23 cellular contexts compared by ENCODE assay signal in the genomic region with DNA sequence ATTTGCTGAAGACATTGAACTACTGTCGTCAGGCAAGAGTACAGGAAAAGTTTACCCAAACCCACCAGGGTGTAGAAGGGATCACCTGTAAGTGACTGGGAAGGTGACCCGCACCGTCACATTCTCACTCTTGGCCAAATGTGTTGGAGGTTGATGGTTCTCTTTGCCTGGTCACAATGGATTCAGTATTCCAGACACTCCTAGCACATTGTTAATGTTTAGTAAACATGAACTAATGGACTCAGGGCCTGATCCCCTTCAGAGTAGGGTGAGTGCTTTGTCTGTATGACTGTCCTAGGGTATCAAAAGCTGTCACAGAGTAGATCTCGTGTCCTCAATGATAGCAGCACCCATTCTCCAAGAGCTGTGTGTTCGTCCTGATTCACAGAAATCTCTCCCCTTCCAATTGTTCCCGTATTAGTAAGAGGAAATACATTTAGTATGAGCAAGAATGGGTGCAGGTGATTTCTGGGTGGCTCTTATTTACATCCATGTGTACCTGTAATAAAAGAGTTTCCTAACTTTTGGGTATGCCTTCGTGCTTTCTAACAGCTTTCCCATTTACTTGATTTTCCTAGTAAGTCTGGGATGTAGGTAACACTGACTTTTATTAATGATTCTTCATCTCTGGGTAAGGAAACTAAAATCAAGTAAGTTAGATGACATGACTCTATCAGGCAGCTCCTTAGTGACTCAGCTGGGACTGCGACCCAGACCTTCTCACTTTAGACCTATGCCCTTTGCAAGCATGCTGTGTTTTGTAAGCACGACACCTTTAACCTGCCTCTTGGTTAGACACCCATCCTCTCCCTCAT. TPM values are rescaled to one million over a fixed set of nuclear protein-coding genes. Genes with fewer than 3 reads are reported as not detected.
DNase-seq lines count a peak whose midpoint lies in the region; TF ChIP-seq lines count a peak whose summit lies in the region.
"Had no signal": no experiment of that assay in that cellular context is flagged by ENCODE, and none has a peak within 500 bp of the region (broad histone marks: within the 10 kb centered on the region; RNA-seq: fewer than 3 reads in every experiment).

No MANE protein-coding gene starts in this region.

- no peak for DNase-seq in Karpas-422
- DNase-seq in islet precursor cell: peak; percentile 33
- DNase-seq in HUDEP-2 (lab: John Stamatoyannopoulos, UW; ENCODE audit: unreplicated experiment in 76 of 76): no peak
- no peak for DNase-seq in stomach
- no peak for DNase-seq in GM10266 (ENCODE audit: extremely low spot score)
- DNase-seq: activated CD4-positive, alpha-beta T cell treated with anti-CD3 and anti-CD28 coated beads for 48 hours; activated naive CD8-positive, alpha-beta T cell treated with anti-CD3 and anti-CD28 coated beads, Interleukin-2, amount 50 U/mL, for 24 hours; AML-193; COR-L47; foreskin melanocyte; HCEC 1CT; Kasumi-1; kidney; mesenchymal stem cell; naive thymus-derived CD8-positive, alpha-beta T cell; NCI-H1092; NCI-H2081; ovary; Right ventricle myocardium superior; stimulated activated CD4-positive, alpha-beta T cell treated with anti-CD3 and anti-CD28 coated beads, Interleukin-1b, Interleukin-23, amount 100 ng/mL, for 48 hours; thyroid gland had no signal

- H3F3A ChIP-seq in SU-DHL-6 (ENCODE audit: insufficient read depth): 0 out of 2 replicates have a peak, but pooled peaks cover 3% of the 10 kb centered on the region

- H3K9me2 ChIP-seq in Karpas-422 (replicated peaks; ENCODE audit: insufficient read depth, low read length): no peaks in the 10 kb centered on the region
- no peaks in the 10 kb centered on the region for H3K9me2 ChIP-seq in SU-DHL-6 (replicated peaks; ENCODE audit: insufficient read depth, low read length)

- no peak for TF ChIP-seq POLR2A in stomach (IDR thresholded peaks at IDR 0.05)

- TF ChIP-seq CTCF in SU-DHL-6 (IDR thresholded peaks at IDR 0.05; ENCODE audit: insufficient read depth, low read length, poor library complexity, severe bottlenecking) (no peak), stomach (IDR thresholded peaks at IDR 0.05) (no peak), GM10266 (IDR thresholded peaks at IDR 0.05; ENCODE audit: control insufficient read depth, insufficient read depth, low read depth, missing control alignments) (no peak)

- H3K27ac ChIP-seq in Karpas-422 (ENCODE audit: low read length) (peak overlapping the region; percentile 83), SU-DHL-6 (ENCODE audit: low read depth, low read length) (no peak overlapping the region), subcutaneous abdominal adipose tissue (ENCODE audit: low read depth, low read length) (peak overlapping the region; percentile 89), stomach (no peak overlapping the region)
- H3K27ac ChIP-seq: ovary, thyroid gland had no signal

- H3K4me3 ChIP-seq in Karpas-422 (ENCODE audit: low read length) (peak overlapping the region; percentile 96), SU-DHL-6 (ENCODE audit: insufficient read depth, low read length, poor library complexity, severe bottlenecking) (peak overlapping the region; percentile 76), subcutaneous abdominal adipose tissue (ENCODE audit: low read depth in 1 of 5, low read length in 5 of 5) (peak overlapping the region; percentile 77 to 93 (median 88)), stomach (peak overlapping the region in 1 of 4 donors; percentile 85)
- H3K4me3 ChIP-seq: ovary, thyroid gland had no signal

- TF ChIP-seq EP300 in stomach (IDR thresholded peaks at IDR 0.05): no peak

- H3K4me2 ChIP-seq in Karpas-422 (ENCODE audit: low read depth, low read length, poor library complexity, severe bottlenecking) (peak overlapping the region; percentile 92), SU-DHL-6 (ENCODE audit: low read depth, low read length, poor library complexity, severe bottlenecking) (peak overlapping the region; percentile 82)

- H3K9ac ChIP-seq in Karpas-422 (ENCODE audit: low read length) (peak overlapping the region; percentile 92), SU-DHL-6 (ENCODE audit: low read length) (peak overlapping the region; percentile 78), subcutaneous abdominal adipose tissue (ENCODE audit: low read length in 5 of 5) (peak overlapping the region in 3 of 5 donors; percentile 1 to 42 (median 11))

- H4K20me1 ChIP-seq in Karpas-422 (ENCODE audit: insufficient read depth, low read depth, low read length) (peaks cover 63% of the 10 kb centered on the region), SU-DHL-6 (ENCODE audit: low read depth, low read length) (peaks cover 36% of the 10 kb centered on the region)

- H3K79me2 ChIP-seq in Karpas-422 (ENCODE audit: low read length): peaks cover 96% of the 10 kb centered on the region
- H3K79me2 ChIP-seq in SU-DHL-6 (ENCODE audit: insufficient read depth, low read length): peaks cover 97% of the 10 kb centered on the region

- intact Hi-C loops in stomach (cut with DNase I; ENCODE audit: low total_unique reads): loop anchor here (10.0 kb wide), 1 partner anchor 137 kb away; no protein-coding TSS in a partner anchor

- H3K36me3 ChIP-seq in Karpas-422 (ENCODE audit: insufficient read depth, low read length) (peaks cover 54% of the 10 kb centered on the region), SU-DHL-6 (ENCODE audit: low read length) (peaks cover 32% of the 10 kb centered on the region), subcutaneous abdominal adipose tissue (ENCODE audit: control insufficient read depth in 5 of 5, insufficient read depth in 5 of 5, low read length in 5 of 5) (peaks cover 0 to 17% (median 7%) of the 10 kb centered on the region in 5 donors), stomach (peaks cover 0 to 5% (median 0%) of the 10 kb centered on the region in 4 donors)
- H3K36me3 ChIP-seq: ovary, thyroid gland had no signal

- H3K9me3 ChIP-seq in Karpas-422 (ENCODE audit: low read length) (no peaks in the 10 kb centered on the region), SU-DHL-6 (ENCODE audit: insufficient read depth, low read length) (no peaks in the 10 kb centered on the region), subcutaneous abdominal adipose tissue (ENCODE audit: control insufficient read depth in 5 of 5, low read length in 5 of 5) (no peaks in the 10 kb centered on the region), stomach (no peaks in the 10 kb centered on the region)
- H3K9me3 ChIP-seq: ovary, thyroid gland had no signal

- H2AFZ ChIP-seq in Karpas-422 (ENCODE audit: low read length): no peak overlapping the region
- H2AFZ ChIP-seq in SU-DHL-6 (ENCODE audit: low read depth, low read length, severe bottlenecking): no peak overlapping the region

- H3K4me1 ChIP-seq in Karpas-422 (ENCODE audit: low read length) (peaks cover 75% of the 10 kb centered on the region), subcutaneous abdominal adipose tissue (ENCODE audit: control insufficient read depth in 5 of 5, insufficient read depth in 5 of 5, low read length in 5 of 5) (peaks cover 21 to 90% (median 85%) of the 10 kb centered on the region in 5 donors), stomach (peaks cover 53 to 92% (median 66%) of the 10 kb centered on the region in 4 donors)

- no peaks in the 10 kb centered on the region for H3K27me3 ChIP-seq in Karpas-422 (ENCODE audit: low read length)
- H3K27me3 ChIP-seq in SU-DHL-6 (ENCODE audit: low read length): no peaks in the 10 kb centered on the region
- no peaks in the 10 kb centered on the region for H3K27me3 ChIP-seq in subcutaneous abdominal adipose tissue (ENCODE audit: control insufficient read depth in 5 of 5, insufficient read depth in 4 of 5, low read length in 5 of 5)
- no peaks in the 10 kb centered on the region for H3K27me3 ChIP-seq in stomach
- H3K27me3 ChIP-seq: ovary, thyroid gland had no signal

- 79 to 84% (median 82%) methylated on average over 9 of the region's 9 CpGs for WGBS in stomach, 5 donors

RNA-seq across cellular contexts. Expression of gene EEPD1, which starts 4.7 kb away (rescaled TPM):
- total RNA-seq in Karpas-422 (2014; rRNA removed; shearing (Covaris generic); ENCODE audit: low replicate concordance): 28.8 and 63.5 TPM in 2 replicates
- total RNA-seq in stomach: 100 to 1,000 TPM in 1 of 5 donors, 10 to 100 TPM in 4; 14.0 to 134 (median 21.4) TPM
- 10 to 100 TPM; 14.8 to 23.5 (median 17.4) TPM for polyA plus RNA-seq in stomach

Comparison
In these comparisons a context has a peak if more than half of its experiments do, and no peak if none do; other contexts are left out.
1. H3K27ac ChIP-seq: peak in Karpas-422 (single experiment) and subcutaneous abdominal adipose tissue (single experiment); none in SU-DHL-6 (single experiment) and stomach (0 of 5).
2. H3K9ac ChIP-seq: peak in every context shown above with its lines; median percentile 92 in Karpas-422; 78 in SU-DHL-6; 11 in subcutaneous abdominal adipose tissue.